11 cellular contexts compared by ENCODE assay signal in the genomic region with DNA sequence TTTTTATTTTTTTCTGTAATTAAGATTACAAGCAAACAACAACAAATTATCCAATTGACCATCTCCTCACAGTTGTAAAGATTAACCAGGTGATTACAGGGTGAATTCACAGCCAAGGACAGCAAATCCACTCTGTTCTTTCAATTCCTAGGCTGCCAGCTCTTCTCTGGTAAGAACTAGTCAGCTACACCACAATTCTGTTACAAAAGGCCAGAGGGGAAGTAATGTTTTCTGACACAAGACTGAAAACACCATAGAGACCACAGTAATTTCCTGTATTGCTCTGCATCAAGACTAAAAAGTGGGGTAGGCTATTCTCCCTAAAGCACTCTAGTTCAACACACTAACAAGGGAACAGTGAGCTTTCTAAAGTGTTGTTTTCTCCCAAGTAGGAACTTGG. TPM values are rescaled to one million over a fixed set of nuclear protein-coding genes. Genes with fewer than 3 reads are reported as not detected.
DNase-seq lines count a peak whose midpoint lies in the region; ATAC-seq and TF ChIP-seq lines count a peak whose summit lies in the region.
"Had no signal": no experiment of that assay in that cellular context is flagged by ENCODE, and none has a peak within 500 bp of the region (broad histone marks: within the 10 kb centered on the region; RNA-seq: fewer than 3 reads in every experiment).

No MANE protein-coding gene starts in this region.

- intact Hi-C loops in mammary epithelial cell (cut with micrococcal nuclease): no loop called here

- H3K9ac ChIP-seq in mammary epithelial cell (ENCODE audit: insufficient read depth, low read length): peak overlapping the region; percentile 39

- no peak overlapping the region for H3K4me3 ChIP-seq in mammary epithelial cell (replicated peaks in 1 of 3; ENCODE audit: insufficient read depth in 1 of 3, low read depth in 2 of 3, low read length in 3 of 3)
- H3K4me3 ChIP-seq: GM23338 had no signal

- TF ChIP-seq CTCF in mammary epithelial cell (conservative IDR thresholded peaks at IDR 0.05 in 1 of 2, IDR thresholded peaks at IDR 0.05 in 1 of 2; ENCODE audit: extremely low read depth in 1 of 2, insufficient read depth in 1 of 2, low read depth in 1 of 2, low read length in 2 of 2): no peak

- H3K27me3 ChIP-seq in mammary epithelial cell (ENCODE audit: insufficient read depth, low read length): no peaks in the 10 kb centered on the region

- BruUV-seq in mammary epithelial cell (replicated peaks; lab: Mats Ljungman, UMichigan): no TSS peak

- no peaks in the 10 kb centered on the region for H3K36me3 ChIP-seq in mammary epithelial cell (ENCODE audit: insufficient read depth, low read length)

- CTCF ChIA-PET in mammary epithelial cell (lab: Charles Lee; ENCODE audit: low non-redundant PET): no interaction called here

- H3K4me2 ChIP-seq in mammary epithelial cell (ENCODE audit: insufficient read depth, low read depth, low read length): peak overlapping the region; percentile 49
- H3K4me2 ChIP-seq: GM23338 had no signal

- peak overlapping the region; percentile 92 for H3K27ac ChIP-seq in mammary epithelial cell (ENCODE audit: insufficient read depth, low read depth, low read length)

- ATAC-seq in GM18858 (IDR thresholded peaks at IDR 0.05; ENCODE audit: unreplicated experiment) (peak; percentile 53), GM21576 (IDR thresholded peaks at IDR 0.05; ENCODE audit: unreplicated experiment) (peak; percentile 49), GM21447 (IDR thresholded peaks at IDR 0.05; ENCODE audit: unreplicated experiment) (no peak)
- ATAC-seq: GM23338 had no signal

- no peaks in the 10 kb centered on the region for H3K79me2 ChIP-seq in mammary epithelial cell (ENCODE audit: insufficient read depth, low read length)

- dilution Hi-C loops in mammary epithelial cell (cut with HindIII; ENCODE audit: low sequenced_read_pairs): no loop called here

- H4K20me1 ChIP-seq in mammary epithelial cell (ENCODE audit: insufficient read depth, low read length): no peaks in the 10 kb centered on the region

- no peak overlapping the region for H2AFZ ChIP-seq in mammary epithelial cell (ENCODE audit: low read depth, low read length)
- H2AFZ ChIP-seq: GM23338 had no signal

- no peaks in the 10 kb centered on the region for H3K9me3 ChIP-seq in mammary epithelial cell (replicated peaks; ENCODE audit: insufficient read depth, low read length)

- in situ Hi-C loops in KBM-7 (cut with MboI; ENCODE audit: low pct_unique_long_range_greater_than_20kb, low sequenced_read_pairs) (no loop called here), mammary epithelial cell (cut with MboI; ENCODE audit: low sequenced_read_pairs in 2 of 2) (no loop called here)

- peaks cover 55% of the 10 kb centered on the region for H3K4me1 ChIP-seq in mammary epithelial cell (ENCODE audit: insufficient read depth, low read length)

- DNase-seq in KBM-7: peak; percentile 21
- peak; percentile 85 for DNase-seq in mammary epithelial cell
- no peak for DNase-seq in cerebellar nuclear complex (lab: John Stamatoyannopoulos, UW)
- DNase-seq in NCI-H128 (lab: John Stamatoyannopoulos, UW; ENCODE audit: unreplicated experiment): no peak
- DNase-seq: activated CD4-positive, alpha-beta T cell treated with anti-CD3 and anti-CD28 coated beads for 4 hours; hypothalamus had no signal

RNA-seq across cellular contexts. Expression of a gene that starts 10.6 kb away (rescaled TPM):
- total RNA-seq in mammary epithelial cell: under 1 TPM in 1 of 2 donors, not detected in 1; 0.85 TPM
- 0.31 TPM for polyA plus RNA-seq in mammary epithelial cell
- polyA minus RNA-seq in mammary epithelial cell: not detected
- total RNA-seq: natural killer cell treated with Interleukin-12 subunit alpha and Interleukin-12 subunit beta and Interleukin-15 and Interleukin-18, amount 100 ng/mL, for 72 hours had no signal

Comparison
In these comparisons a context has a peak if more than half of its experiments do, and no peak if none do; other contexts are left out.
1. DNase-seq: peak in KBM-7 (single experiment) and mammary epithelial cell (single experiment); none in cerebellar nuclear complex (0 of 2) and NCI-H128 (single experiment).